8 cellular contexts compared by ENCODE assay signal in genomic region chr2:119264781-119265692, GRCh38. TPM values are rescaled to one million over a fixed set of nuclear protein-coding genes. Genes with fewer than 3 reads are reported as not detected.
DNase-seq lines count a peak whose midpoint lies in the region; ATAC-seq and TF ChIP-seq lines count a peak whose summit lies in the region.

No MANE protein-coding gene starts in this region.

- CTCF ChIA-PET in HCT116 (lab: Charles Lee): interaction anchor here (0.7 to 1.4 kb wide), 3 partner anchors 11 to 46 kb away, joined by 3 to 4 read pairs (median 3); no protein-coding TSS in a partner anchor

- no peaks in the 10 kb centered on the region for H3K9me2 ChIP-seq in HCT116 (ENCODE audit: insufficient read depth)

- DNase-seq in HCT116 (ENCODE audit: low read depth, low spot score) (peak; percentile 24), LNCaP clone FGC (ENCODE audit: low read depth) (no peak), RKO (ENCODE audit: low spot score) (peak; percentile 59), breast epithelium (ENCODE audit: low spot score in 2 of 2) (no peak), right lobe of liver (peak in 1 of 3 donors; percentile 40), thyroid gland (peak; percentile 33 to 48)

- H3K4me3 ChIP-seq in HCT116 (replicated peaks in 1 of 2; ENCODE audit: low read depth in 1 of 2, low read length in 2 of 2) (no peak overlapping the region), LNCaP clone FGC (ENCODE audit: low read depth, low read length) (no peak overlapping the region), breast epithelium (no peak overlapping the region), right lobe of liver (no peak overlapping the region), thyroid gland (replicated peaks in 1 of 3) (no peak overlapping the region)

- H3K36me3 ChIP-seq in HCT116 (ENCODE audit: control insufficient read depth in 1 of 2, insufficient read depth in 2 of 2, low read length in 2 of 2) (peaks cover 2 to 5% of the 10 kb centered on the region in 2 experiments; a peak in 1 of 4 replicates), breast epithelium (no peaks in the 10 kb centered on the region), right lobe of liver (peaks cover 0 to 60% (median 24%) of the 10 kb centered on the region in 4 donors), thyroid gland (no peaks in the 10 kb centered on the region)

- TF ChIP-seq POLR2A in HCT116 (IDR thresholded peaks at IDR 0.05; ENCODE audit: borderline replicate concordance, extremely low read depth, insufficient read depth, insufficient read length) (no peak), breast epithelium (IDR thresholded peaks at IDR 0.05) (no peak), right lobe of liver (IDR thresholded peaks at IDR 0.05) (no peak), thyroid gland (IDR thresholded peaks at IDR 0.05) (no peak)

- no TSS peak for BruUV-seq in HCT116 (replicated peaks; lab: Mats Ljungman, UMichigan)

- no peaks in the 10 kb centered on the region for H3K9me3 ChIP-seq in HCT116 (ENCODE audit: control insufficient read depth in 1 of 2, insufficient read depth in 1 of 2, low read depth in 1 of 2, low read length in 2 of 2)
- H3K9me3 ChIP-seq in breast epithelium: no peaks in the 10 kb centered on the region
- no peaks in the 10 kb centered on the region for H3K9me3 ChIP-seq in right lobe of liver
- no peaks in the 10 kb centered on the region for H3K9me3 ChIP-seq in thyroid gland

- H3K4me1 ChIP-seq in HCT116 (ENCODE audit: control insufficient read depth in 1 of 2, insufficient read depth in 2 of 2, low read length in 2 of 2) (no peaks in the 10 kb centered on the region), breast epithelium (no peaks in the 10 kb centered on the region), right lobe of liver (peaks cover 0 to 3% (median 0%) of the 10 kb centered on the region in 4 donors), thyroid gland (no peaks in the 10 kb centered on the region)

- no peak overlapping the region for H2AFZ ChIP-seq in HCT116 (ENCODE audit: low read depth, low read length, poor library complexity, severe bottlenecking)

- no peaks in the 10 kb centered on the region for H4K20me1 ChIP-seq in HCT116 (ENCODE audit: insufficient read depth)

- TF ChIP-seq CTCF in 22Rv1 (IDR thresholded peaks at IDR 0.05): peak; percentile 75
- TF ChIP-seq CTCF in GM12873 (IDR thresholded peaks at IDR 0.05; ENCODE audit: insufficient read depth, low read depth, low read length, missing control alignments): peak; percentile 97
- peak; percentile 83 to 91 (median 84) for TF ChIP-seq CTCF in HCT116 (IDR thresholded peaks at IDR 0.05 in 2 of 3, conservative IDR thresholded peaks at IDR 0.05 in 1 of 3; ENCODE audit: borderline replicate concordance in 1 of 3, insufficient read depth in 1 of 3, low read depth in 2 of 3, low read length in 2 of 3)
- peak; percentile 90 for TF ChIP-seq CTCF in LNCaP clone FGC (IDR thresholded peaks at IDR 0.05; ENCODE audit: control insufficient read depth, extremely low read depth, insufficient read depth)
- TF ChIP-seq CTCF in breast epithelium (IDR thresholded peaks at IDR 0.05): peak; percentile 29 to 70 (median 55)
- peak; percentile 71 to 85 (median 74) for TF ChIP-seq CTCF in right lobe of liver (IDR thresholded peaks at IDR 0.05)
- peak; percentile 29 to 72 (median 60) for TF ChIP-seq CTCF in thyroid gland (IDR thresholded peaks at IDR 0.05)

- POLR2A ChIA-PET in HCT116 (lab: Charles Lee): interaction anchor here (0.6 kb wide), 1 partner anchor 588 kb away, joined by 4 read pairs; no protein-coding TSS in a partner anchor

- H3K9ac ChIP-seq in HCT116 (ENCODE audit: low read length): no peak overlapping the region

- H3K27me3 ChIP-seq in HCT116 (ENCODE audit: insufficient read depth, low read length) (no peaks in the 10 kb centered on the region), breast epithelium (no peaks in the 10 kb centered on the region), right lobe of liver (no peaks in the 10 kb centered on the region), thyroid gland (no peaks in the 10 kb centered on the region)

- ATAC-seq in HCT116: peak; percentile 99
- ATAC-seq in right lobe of liver: peak; percentile 82 to 85 (median 84)

- 19% methylated on average over 6 of the region's 13 CpGs for WGBS in right lobe of liver (ENCODE audit: insufficient coverage, low coverage, low lambda C conversion rate, missing lambda C conversion rate)
- WGBS in thyroid gland, 2 donors: 37 to 42% methylated on average over 7 to 12 of the region's 13 CpGs

- H3K79me2 ChIP-seq in HCT116 (ENCODE audit: insufficient read depth, low read length): no peaks in the 10 kb centered on the region

- intact Hi-C loops in HCT116 (cut with micrococcal nuclease): loop anchor here (1.0 kb wide), 2 partner anchors 31 to 254 kb away; no protein-coding TSS in a partner anchor
- intact Hi-C loops in breast epithelium (cut with DNase I; ENCODE audit: low total_unique reads): no loop called here
- intact Hi-C loops in right lobe of liver (cut with DNase I): no loop called here
- intact Hi-C loops in thyroid gland (cut with DNase I): no loop called here

- no peak overlapping the region for H3K27ac ChIP-seq in 22Rv1
- no peak overlapping the region for H3K27ac ChIP-seq in HCT116 (ENCODE audit: low read depth, low read length)
- no peak overlapping the region for H3K27ac ChIP-seq in breast epithelium
- H3K27ac ChIP-seq in right lobe of liver: no peak overlapping the region
- H3K27ac ChIP-seq in thyroid gland: no peak overlapping the region

- H3K4me2 ChIP-seq in HCT116 (ENCODE audit: low read length): no peak overlapping the region

- RAD21 ChIA-PET in HCT116 (lab: Charles Lee; ENCODE audit: low non-redundant PET in 1 of 2, low total read pairs in 2 of 2, uncharacterized antibody in 2 of 2, unreplicated experiment in 2 of 2): no interaction called here

- TF ChIP-seq RAD21 in HCT116 (IDR thresholded peaks at IDR 0.05; ENCODE audit: low read depth): peak; percentile 91

TF ChIP-seq in HCT116, 20 proteins besides CTCF, POLR2A, EP300 and RAD21:
- TF ChIP-seq ZFX (IDR thresholded peaks at IDR 0.05) (no peak), EZH2 (IDR thresholded peaks at IDR 0.05) (no peak), EZH2phosphoT487 (IDR thresholded peaks at IDR 0.05; ENCODE audit: borderline replicate concordance) (no peak), CBX3 (IDR thresholded peaks at IDR 0.05; ENCODE audit: low read depth) (no peak), FOSL1 (IDR thresholded peaks at IDR 0.05; ENCODE audit: low read depth) (no peak), SP1 (IDR thresholded peaks at IDR 0.05; ENCODE audit: low read depth) (no peak), ZNF274 (IDR thresholded peaks at IDR 0.05; ENCODE audit: low read depth, low read length) (no peak), ELF1 (IDR thresholded peaks at IDR 0.05; ENCODE audit: borderline replicate concordance, low read depth) (no peak), EGR1 (IDR thresholded peaks at IDR 0.05; ENCODE audit: low read depth) (no peak), ZBTB33 (IDR thresholded peaks at IDR 0.05; ENCODE audit: extremely low read depth, insufficient replicate concordance, low read length) (no peak), SIN3A (IDR thresholded peaks at IDR 0.05; ENCODE audit: low read depth) (no peak), SRF (IDR thresholded peaks at IDR 0.05; ENCODE audit: low read depth) (no peak), TCF7L2 (IDR thresholded peaks at IDR 0.05; ENCODE audit: borderline replicate concordance, extremely low read depth, insufficient read depth, insufficient read length) (no peak), MAX (IDR thresholded peaks at IDR 0.05) (no peak)

RNA-seq across cellular contexts. Expression of gene STEAP3, which starts 41.4 kb away (rescaled TPM):
- total RNA-seq in HCT116 (2021; ENCODE audit: unreplicated experiment) (32.3 TPM), breast epithelium (10 to 100 TPM; 11.2 to 52.2 (median 49.8) TPM), right lobe of liver (100 to 1,000 TPM; 118 to 165 (median 131) TPM), thyroid gland (10 to 100 TPM in 2 of 4 donors, 1 to 10 TPM in 2; 7.4 to 23.2 (median 12.0) TPM)
- polyA plus RNA-seq in HCT116 (2012): 34.5 and 40.8 TPM in 2 replicates

Comparison
In these comparisons a context has a peak if more than half of its experiments do, and no peak if none do; other contexts are left out.
1. DNase-seq: peak in HCT116 (single experiment), RKO (single experiment) and thyroid gland (2 of 2); none in LNCaP clone FGC (single experiment) and breast epithelium (0 of 2).
2. Peak in every context shown above with its lines, with median percentiles within 50 percentile points of each other: CTCF ChIP-seq.